ENCODE assay signal across 10 cellular contexts in genomic region chr1:228393268-228393699, GRCh38. TPM values are rescaled to one million over a fixed set of nuclear protein-coding genes. Genes with fewer than 3 reads are reported as not detected.
DNase-seq lines count a peak whose midpoint lies in the region; ATAC-seq and TF ChIP-seq lines count a peak whose summit lies in the region.
"Had no signal": no experiment of that assay in that cellular context is flagged by ENCODE, and none has a peak within 500 bp of the region (broad histone marks: within the 10 kb centered on the region; RNA-seq: fewer than 3 reads in every experiment).

No MANE protein-coding gene starts in this region.

- no peak for ATAC-seq in HG03139 (IDR thresholded peaks at IDR 0.05; ENCODE audit: unreplicated experiment)

- H3K27ac ChIP-seq in SK-N-MC (peak overlapping the region; percentile 95), stomach (no peak overlapping the region), coronary artery (no peak overlapping the region)
- H3K27ac ChIP-seq: BLaER1 treated with 17β-estradiol and CSF1 and Interleukin-3, amounts not matched to agents 10 nM and 100 nM; SJCRH30 had no signal

- no peak for TF ChIP-seq EP300 in stomach (IDR thresholded peaks at IDR 0.05)

- intact Hi-C loops in stomach (cut with DNase I; ENCODE audit: low total_unique reads): no loop called here

- TF ChIP-seq CTCF in stomach (IDR thresholded peaks at IDR 0.05) (peak in 4 of 7 experiments; percentile 32 to 50 (median 39)), coronary artery (IDR thresholded peaks at IDR 0.05) (no peak)

- TF ChIP-seq POLR2A in stomach (IDR thresholded peaks at IDR 0.05): no peak

- H3K4me3 ChIP-seq in SK-N-MC (peak overlapping the region; percentile 6; the same call in 1 of the 2 replicates), stomach (no peak overlapping the region), coronary artery (no peak overlapping the region)
- H3K4me3 ChIP-seq: BLaER1 treated with 17β-estradiol and CSF1 and Interleukin-3, amounts not matched to agents 10 nM and 100 nM; SJCRH30 had no signal

- H3K27me3 ChIP-seq in stomach: no peaks in the 10 kb centered on the region
- H3K27me3 ChIP-seq: BLaER1 treated with 17β-estradiol and CSF1 and Interleukin-3, amounts not matched to agents 10 nM and 100 nM; SJCRH30 had no signal

- no peaks in the 10 kb centered on the region for H3K9me3 ChIP-seq in SK-N-MC (ENCODE audit: low read depth, low read length)
- no peaks in the 10 kb centered on the region for H3K9me3 ChIP-seq in stomach
- H3K9me3 ChIP-seq: BLaER1 treated with 17β-estradiol and CSF1 and Interleukin-3, amounts not matched to agents 10 nM and 100 nM; SJCRH30 had no signal

- 38 to 42% (median 41%) methylated on average over 8 of the region's 8 CpGs for WGBS in stomach, 5 donors

- DNase-seq in NCI-H510A treated with DMSO at 0.1 percent for 48 hours (lab: John Stamatoyannopoulos, UW) (peak; percentile 4), NCI-H510A (lab: John Stamatoyannopoulos, UW) (no peak), SK-N-MC (ENCODE audit: low read depth, low spot score) (peak; percentile 50), foreskin melanocyte (peak; percentile 85), stomach (peak; percentile 56), coronary artery (ENCODE audit: low spot score) (no peak), T-helper 2 cell (no peak)

- peak overlapping the region; percentile 49 for H3K9ac ChIP-seq in SK-N-MC (ENCODE audit: insufficient read length)
- H3K9ac ChIP-seq: BLaER1 treated with 17β-estradiol and CSF1 and Interleukin-3, amounts not matched to agents 10 nM and 100 nM had no signal

- peaks cover 0 to 14% (median 7%) of the 10 kb centered on the region in 4 donors for H3K4me1 ChIP-seq in stomach
- H3K4me1 ChIP-seq: BLaER1 treated with 17β-estradiol and CSF1 and Interleukin-3, amounts not matched to agents 10 nM and 100 nM; SJCRH30 had no signal

- H3K36me3 ChIP-seq in SK-N-MC (ENCODE audit: insufficient read depth, low read length): peaks cover 4% of the 10 kb centered on the region; the same call in 1 of the 2 replicates
- H3K36me3 ChIP-seq in stomach: peaks cover 24 to 63% (median 60%) of the 10 kb centered on the region in 4 donors

RNA-seq across cellular contexts. Expression of gene TRIM11, which starts 13.4 kb away (rescaled TPM):
- 100 to 1,000 TPM in 1 of 5 donors, 10 to 100 TPM in 3, 1 to 10 TPM in 1; 7.1 to 163 (median 23.9) TPM for total RNA-seq in stomach
- 10 to 100 TPM in 2 of 3 donors, 1 to 10 TPM in 1; 9.4 to 15.7 (median 10.8) TPM for polyA plus RNA-seq in stomach

RNA-seq across cellular contexts. Expression of gene TRIM17, which starts 23.4 kb away (rescaled TPM):
- 1 to 10 TPM in 3 of 5 donors, not detected in 2; 1.8 to 6.2 (median 5.3) TPM for total RNA-seq in stomach
- 1 to 10 TPM in 2 of 3 donors, not detected in 1; 1.2 to 1.7 TPM for polyA plus RNA-seq in stomach
- total RNA-seq: SJCRH30 had no signal

Comparison
In these comparisons a context has a peak if more than half of its experiments do, and no peak if none do; other contexts are left out.
1. DNase-seq: peak in NCI-H510A treated with DMSO at 0.1 percent for 48 hours (single experiment), SK-N-MC (single experiment), foreskin melanocyte (single experiment) and stomach (single experiment); none in NCI-H510A (single experiment), coronary artery (single experiment) and T-helper 2 cell (0 of 5).